3 cellular contexts compared by ENCODE assay signal in genomic region chr18:3592864-3593263, GRCh38.
TF ChIP-seq lines count a peak whose summit lies in the region.

No MANE protein-coding gene starts in this region.

TF ChIP-seq in SK-N-SH, 30 proteins besides CTCF, POLR2A, EP300 and RAD21 (continued from another document):
- no peak for TF ChIP-seq USF1 (IDR thresholded peaks at IDR 0.05; ENCODE audit: borderline replicate concordance, low read depth)
- no peak for TF ChIP-seq FOXJ3 (CRISPR knock-in tag; IDR thresholded peaks at IDR 0.05)
- no peak for TF ChIP-seq YY1 (IDR thresholded peaks at IDR 0.05; ENCODE audit: low read depth)
- no peak for TF ChIP-seq FOXM1 (IDR thresholded peaks at IDR 0.05; ENCODE audit: low read depth)
- TF ChIP-seq NFIC (IDR thresholded peaks at IDR 0.05; ENCODE audit: borderline replicate concordance) = no peak
- TF ChIP-seq GABPA (IDR thresholded peaks at IDR 0.05; ENCODE audit: low read depth) = no peak
- no peak for TF ChIP-seq CHD2 (IDR thresholded peaks at IDR 0.05; ENCODE audit: low read length, partially characterized antibody)
- no peak for TF ChIP-seq RCOR1 (IDR thresholded peaks at IDR 0.05; ENCODE audit: low read length)
- TF ChIP-seq JUND (IDR thresholded peaks at IDR 0.05) = no peak
- TF ChIP-seq ELF1 (IDR thresholded peaks at IDR 0.05) = no peak
- no peak for TF ChIP-seq PBX3 (IDR thresholded peaks at IDR 0.05)

TF ChIP-seq in SK-N-SH treated with all-trans-retinoic acid at 6 μM for 48 hours, 23 proteins besides CTCF, POLR2A, EP300 and RAD21 (continued from another document):
- TF ChIP-seq CREB5 (CRISPR knock-in tag; IDR thresholded peaks at IDR 0.05; ENCODE audit: low read depth) (no peak), ARNTL (CRISPR knock-in tag; IDR thresholded peaks at IDR 0.05; ENCODE audit: borderline replicate concordance, low read depth) (no peak), ZFP3 (CRISPR knock-in tag; IDR thresholded peaks at IDR 0.05) (no peak), TCF4 (CRISPR knock-in tag; IDR thresholded peaks at IDR 0.05; ENCODE audit: borderline replicate concordance) (no peak), POU6F1 (CRISPR knock-in tag; IDR thresholded peaks at IDR 0.05; ENCODE audit: borderline replicate concordance, low read depth) (no peak)

TF ChIP-seq in liver, 16 proteins besides CTCF, POLR2A, EP300 and RAD21 (continued from another document):
- no peak for TF ChIP-seq ATF3 (IDR thresholded peaks at IDR 0.05)
- TF ChIP-seq TAF1 (conservative IDR thresholded peaks at IDR 0.05) = no peak
- TF ChIP-seq HNF4A (conservative IDR thresholded peaks at IDR 0.05) = no peak
